In the genomic region with DNA sequence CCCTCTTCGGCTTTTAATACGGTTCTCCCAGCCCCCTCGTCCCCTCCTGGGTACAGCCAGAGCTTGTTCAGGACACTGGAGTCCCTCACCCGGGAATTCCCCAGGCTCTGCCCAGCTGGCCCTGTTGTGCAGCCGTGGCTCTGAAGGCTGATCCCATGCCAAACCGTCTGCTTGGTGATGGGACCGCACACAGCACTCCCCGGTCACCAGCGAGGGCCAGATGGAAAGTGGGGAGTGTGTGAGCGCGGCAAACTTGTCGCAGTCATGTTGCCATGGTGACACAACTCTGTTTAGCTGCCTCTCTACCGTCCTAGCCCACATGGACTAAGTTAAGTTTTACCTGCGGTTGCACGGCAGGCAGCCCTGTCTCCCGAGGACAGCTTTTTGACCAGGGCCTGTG, we compare ENCODE assay signal across 13 cellular contexts.
A peak's percentile ranks its signal among the peaks of the same experiment; 100 is the strongest.
DNase-seq lines count a peak whose midpoint lies in the region; ATAC-seq and TF ChIP-seq lines count a peak whose summit lies in the region.
"Had no signal": no experiment of that assay in that cellular context is flagged by ENCODE, and none has a peak within 500 bp of the region (broad histone marks: within the 10 kb centered on the region; RNA-seq: fewer than 3 reads in every experiment).

No MANE protein-coding gene starts in this region.

- H3K4me1 ChIP-seq in Peyer's patch: peaks cover 0 to 24% (median 0%) of the 10 kb centered on the region in 4 donors
- peaks cover 0 to 61% (median 26%) of the 10 kb centered on the region in 9 donors for H3K4me1 ChIP-seq in heart right ventricle
- H3K4me1 ChIP-seq in osteoblast (ENCODE audit: insufficient read depth, low read length): no peaks in the 10 kb centered on the region

- no peaks in the 10 kb centered on the region for H3K9me3 ChIP-seq in Peyer's patch
- no peaks in the 10 kb centered on the region for H3K9me3 ChIP-seq in heart right ventricle
- H3K9me3 ChIP-seq in osteoblast (ENCODE audit: low read depth, low read length): no peaks in the 10 kb centered on the region
- no peaks in the 10 kb centered on the region for H3K9me3 ChIP-seq in T-helper 17 cell (ENCODE audit: control insufficient read depth, low read length, poor library complexity, severe bottlenecking)

- H3K4me1 Mint-ChIP-seq in T-helper 17 cell: peaks cover 21% of the 10 kb centered on the region
- H3K4me1 Mint-ChIP-seq: stimulated activated naive CD8-positive, alpha-beta T cell treated with anti-CD3 and anti-CD28 coated beads, Interleukin-15, amount 100 ng/mL, for 72 hours had no signal

- peak overlapping the region; percentile 66 for H2AFZ ChIP-seq in osteoblast (ENCODE audit: low read length)

- DNase-seq in EH (ENCODE audit: low read depth) (peak; percentile 33), Peyer's patch (peak in 2 of 3 donors; percentile 57 to 66), heart right ventricle (peak; percentile 70 to 75), osteoblast (ENCODE audit: insufficient read length, low spot score, missing footprints) (peak; percentile 92), T-helper 17 cell (no peak), NCI-H146 treated with DMSO at 0.1 percent for 48 hours (lab: John Stamatoyannopoulos, UW; ENCODE audit: unreplicated experiment) (no peak)
- no peak for DNase-seq in stimulated activated CD8-positive, alpha-beta memory T cell treated with anti-CD3 and anti-CD28 coated beads, Interleukin-4, amount 100 ng/mL, for 48 hours
- DNase-seq in stimulated activated CD4-positive, alpha-beta T cell treated with anti-CD3 and anti-CD28 coated beads, Interleukin-2, amount 100 ng/mL, for 48 hours: no peak
- DNase-seq: activated CD4-positive, alpha-beta T cell treated with anti-CD3 and anti-CD28 coated beads for 4 hours; activated naive CD8-positive, alpha-beta T cell treated with anti-CD3 and anti-CD28 coated beads, Interleukin-2, amount 10 ng/mL, durations not matched to agents 7 days and 5 days; Calu3; stimulated activated naive CD8-positive, alpha-beta T cell treated with anti-CD3 and anti-CD28 coated beads, Interleukin-15, amount 100 ng/mL, for 72 hours had no signal

- peak overlapping the region; percentile 9 for H3K4me2 ChIP-seq in osteoblast (ENCODE audit: insufficient read depth, low read length)

- H3K27ac Mint-ChIP-seq in T-helper 17 cell: no peak overlapping the region
- H3K27ac Mint-ChIP-seq: activated naive CD8-positive, alpha-beta T cell treated with anti-CD3 and anti-CD28 coated beads, Interleukin-2, amount 10 ng/mL, durations not matched to agents 7 days and 5 days had no signal

- H3K4me3 Mint-ChIP-seq in T-helper 17 cell: no peak overlapping the region
- H3K4me3 Mint-ChIP-seq: activated naive CD8-positive, alpha-beta T cell treated with anti-CD3 and anti-CD28 coated beads, Interleukin-2, amount 10 ng/mL, durations not matched to agents 7 days and 5 days; stimulated activated naive CD8-positive, alpha-beta T cell treated with anti-CD3 and anti-CD28 coated beads, Interleukin-15, amount 100 ng/mL, for 72 hours had no signal

- H3K27me3 ChIP-seq in Peyer's patch (no peaks in the 10 kb centered on the region), heart right ventricle (no peaks in the 10 kb centered on the region), osteoblast (ENCODE audit: insufficient read depth, low read length) (no peaks in the 10 kb centered on the region)

- no peaks in the 10 kb centered on the region for H3K79me2 ChIP-seq in osteoblast (ENCODE audit: insufficient read depth, low read length)

- TF ChIP-seq POLR2A in Peyer's patch (IDR thresholded peaks at IDR 0.05): no peak

- H3K36me3 ChIP-seq in Peyer's patch: no peaks in the 10 kb centered on the region
- no peaks in the 10 kb centered on the region for H3K36me3 ChIP-seq in heart right ventricle
- H3K36me3 ChIP-seq in osteoblast (ENCODE audit: insufficient read depth, low read length): no peaks in the 10 kb centered on the region

- WGBS in heart right ventricle, 2 donors: 17 to 37% methylated on average over 16 of the region's 16 CpGs

- TF ChIP-seq CTCF in Peyer's patch (IDR thresholded peaks at IDR 0.05) (no peak), heart right ventricle (IDR thresholded peaks at IDR 0.05) (no peak), osteoblast (IDR thresholded peaks at IDR 0.05; ENCODE audit: extremely low read depth, low read depth, low read length) (no peak)

- H3K27me3 Mint-ChIP-seq in T-helper 17 cell: no peaks in the 10 kb centered on the region
- H3K27me3 Mint-ChIP-seq: activated naive CD8-positive, alpha-beta T cell treated with anti-CD3 and anti-CD28 coated beads, Interleukin-2, amount 10 ng/mL, durations not matched to agents 7 days and 5 days; stimulated activated naive CD8-positive, alpha-beta T cell treated with anti-CD3 and anti-CD28 coated beads, Interleukin-15, amount 100 ng/mL, for 72 hours had no signal

- H3K4me3 ChIP-seq in Peyer's patch (no peak overlapping the region), heart right ventricle (no peak overlapping the region), osteoblast (ENCODE audit: insufficient read depth, low read length) (no peak overlapping the region)

- intact Hi-C loops in heart right ventricle (cut with DNase I): loop anchor here in 5 of 10 donors (2.0 to 5.0 kb wide), 3 partner anchors 42 to 49 kb away; no protein-coding TSS in a partner anchor

- peak; percentile 69 to 86 (median 80) for ATAC-seq in heart right ventricle
- no peak for ATAC-seq in T-helper 17 cell
- ATAC-seq: stimulated activated naive CD8-positive, alpha-beta T cell treated with anti-CD3 and anti-CD28 coated beads, Interleukin-15, amount 100 ng/mL, for 72 hours had no signal

- H3K27ac ChIP-seq in Peyer's patch (no peak overlapping the region), heart right ventricle (peak overlapping the region in 4 of 10 donors; percentile 28 to 67 (median 36)), osteoblast (ENCODE audit: low read depth, low read length) (no peak overlapping the region)
- H3K27ac ChIP-seq: epithelial cell of prostate had no signal

- H4K20me1 ChIP-seq in osteoblast (ENCODE audit: insufficient read depth, low read length): peaks cover 4% of the 10 kb centered on the region

- peaks cover 6% of the 10 kb centered on the region for H3K36me3 Mint-ChIP-seq in T-helper 17 cell (ENCODE audit: low read depth)
- H3K36me3 Mint-ChIP-seq: activated naive CD8-positive, alpha-beta T cell treated with anti-CD3 and anti-CD28 coated beads, Interleukin-2, amount 10 ng/mL, durations not matched to agents 7 days and 5 days had no signal

Comparison
In these comparisons a context has a peak if more than half of its experiments do, and no peak if none do; other contexts are left out.
1. DNase-seq: peak in EH (single experiment), Peyer's patch (2 of 3), heart right ventricle (2 of 2) and osteoblast (single experiment); none in T-helper 17 cell (0 of 3), stimulated activated CD8-positive, alpha-beta memory T cell treated with anti-CD3 and anti-CD28 coated beads, Interleukin-4, amount 100 ng/mL, for 48 hours (single experiment), stimulated activated CD4-positive, alpha-beta T cell treated with anti-CD3 and anti-CD28 coated beads, Interleukin-2, amount 100 ng/mL, for 48 hours (0 of 2) and NCI-H146 treated with DMSO at 0.1 percent for 48 hours (single experiment).